In the genomic region with DNA sequence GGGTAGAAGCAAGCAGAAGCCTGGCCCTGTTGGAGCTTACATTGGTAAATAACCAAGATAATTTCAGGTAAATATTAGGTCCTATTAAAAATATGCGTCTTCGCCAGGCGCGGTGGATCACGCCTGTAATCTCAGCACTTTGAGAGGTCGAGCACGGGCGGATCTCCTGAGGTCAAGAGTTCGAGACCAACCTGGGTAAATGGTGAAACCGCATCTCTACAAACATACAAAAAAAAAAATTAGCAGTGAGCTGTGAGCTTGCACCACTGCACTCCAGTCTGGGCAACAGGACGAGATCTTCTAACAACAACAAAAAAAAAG, we compare ENCODE assay signal across 18 cellular contexts. TPM values are rescaled to one million over a fixed set of nuclear protein-coding genes. Genes with fewer than 3 reads are reported as not detected.
A peak's percentile ranks its signal among the peaks of the same experiment; 100 is the strongest.
DNase-seq lines count a peak whose midpoint lies in the region; ATAC-seq, FAIRE-seq and TF ChIP-seq lines count a peak whose summit lies in the region.
"Had no signal": no experiment of that assay in that cellular context is flagged by ENCODE, and none has a peak within 500 bp of the region (broad histone marks: within the 10 kb centered on the region; RNA-seq: fewer than 3 reads in every experiment).

No MANE protein-coding gene starts in this region.

- H3K9ac ChIP-seq in kidney (ENCODE audit: low read length in 2 of 2), result no peak overlapping the region

- H3K9me3 ChIP-seq in kidney (ENCODE audit: control insufficient read depth in 1 of 2, low read length in 2 of 2), result no peaks in the 10 kb centered on the region
- H3K9me3 ChIP-seq: ascending aorta, mucosa of descending colon, transverse colon had no signal

- H3K36me3 Mint-ChIP-seq in activated T-cell treated with anti-CD3 and anti-CD28 coated beads, Interleukin-2, amount 50 U/mL, for 24 hours (ENCODE audit: low read depth), result no peaks in the 10 kb centered on the region
- H3K36me3 Mint-ChIP-seq: activated CD4-positive, alpha-beta memory T cell treated with anti-CD3 and anti-CD28 coated beads for 36 hours had no signal

- H3K36me3 ChIP-seq in kidney (ENCODE audit: control insufficient read depth in 1 of 2, insufficient read depth in 2 of 2, low read length in 2 of 2), result no peaks in the 10 kb centered on the region
- H3K36me3 ChIP-seq: ascending aorta, transverse colon had no signal

- FAIRE-seq in kidney (lab: Jason Lieb, UNC), result no peak
- FAIRE-seq: A204.1, endothelial cell of umbilical vein had no signal

- H3K4me3 ChIP-seq in astrocyte of the cerebellum (ENCODE audit: low read depth, low read length), result peak overlapping the region; percentile 27
- H3K4me3 ChIP-seq in kidney (ENCODE audit: low read length in 2 of 2), result no peak overlapping the region
- peak overlapping the region; percentile 49 for H3K4me3 ChIP-seq in skeletal muscle cell (ENCODE audit: low read depth, low read length)
- H3K4me3 ChIP-seq: ascending aorta, mucosa of descending colon had no signal

- H3K27me3 Mint-ChIP-seq in activated T-cell treated with anti-CD3 and anti-CD28 coated beads, Interleukin-2, amount 50 U/mL, for 24 hours, result peaks cover 75% of the 10 kb centered on the region

- H3K4me1 Mint-ChIP-seq in activated T-cell treated with anti-CD3 and anti-CD28 coated beads, Interleukin-2, amount 50 U/mL, for 24 hours (ENCODE audit: low read depth), result peaks cover 9% of the 10 kb centered on the region

- no peak for DNase-seq in activated T-cell treated with anti-CD3 and anti-CD28 coated beads, Interleukin-2, amount 50 U/mL, for 24 hours
- no peak for DNase-seq in activated T-cell treated with anti-CD3 and anti-CD28 coated beads, Interleukin-2, amount 50 U/mL, for 48 hours
- DNase-seq in astrocyte of the cerebellum (ENCODE audit: low read depth), result no peak
- DNase-seq in kidney, result peak; percentile 39
- no peak for DNase-seq in skeletal muscle cell (ENCODE audit: low read depth)
- no peak for DNase-seq in OCI-M1 (lab: John Stamatoyannopoulos, UW)
- DNase-seq in NCI-H345 (lab: John Stamatoyannopoulos, UW), result no peak
- DNase-seq: activated CD4-positive, alpha-beta memory T cell treated with anti-CD3 and anti-CD28 coated beads for 36 hours; hippocampal formation; transverse colon had no signal

- in situ Hi-C loops in astrocyte of the cerebellum (cut with HindIII; ENCODE audit: low sequenced_read_pairs), result no loop called here

- no peak for TF ChIP-seq CTCF in astrocyte of the cerebellum (IDR thresholded peaks at IDR 0.05; ENCODE audit: low read depth, low read length, missing control alignments)
- no peak for TF ChIP-seq CTCF in kidney (IDR thresholded peaks at IDR 0.05; ENCODE audit: borderline replicate concordance, extremely low read depth, insufficient read depth)

- intact Hi-C loops in kidney (cut with DNase I), result no loop called here

- H3K27ac ChIP-seq in kidney (ENCODE audit: low read depth in 2 of 2, low read length in 2 of 2), result no peak overlapping the region
- H3K27ac ChIP-seq: ascending aorta, transverse colon had no signal

- H3K27ac Mint-ChIP-seq in activated T-cell treated with anti-CD3 and anti-CD28 coated beads, Interleukin-2, amount 50 U/mL, for 24 hours, result no peak overlapping the region
- H3K27ac Mint-ChIP-seq: activated CD4-positive, alpha-beta memory T cell treated with anti-CD3 and anti-CD28 coated beads for 36 hours; T-helper 1 cell treated with Interleukin-12 subunit alpha and Interleukin-12 subunit beta and Interleukin-4 antibody, amounts not matched to agents 30 μg/mL and 1 μg/mL, for 36 hours had no signal

- ATAC-seq in esophagus mucosa, result no peak
- ATAC-seq: mucosa of descending colon had no signal

- H3K9me3 Mint-ChIP-seq in activated T-cell treated with anti-CD3 and anti-CD28 coated beads, Interleukin-2, amount 50 U/mL, for 24 hours, result no peaks in the 10 kb centered on the region
- H3K9me3 Mint-ChIP-seq: activated CD4-positive, alpha-beta memory T cell treated with anti-CD3 and anti-CD28 coated beads for 36 hours; T-helper 1 cell treated with Interleukin-12 subunit alpha and Interleukin-12 subunit beta and Interleukin-4 antibody, amounts not matched to agents 30 μg/mL and 1 μg/mL, for 36 hours had no signal

- peak overlapping the region; percentile 15 for H3K4me3 Mint-ChIP-seq in activated T-cell treated with anti-CD3 and anti-CD28 coated beads, Interleukin-2, amount 50 U/mL, for 24 hours
- H3K4me3 Mint-ChIP-seq: activated CD4-positive, alpha-beta memory T cell treated with anti-CD3 and anti-CD28 coated beads for 36 hours; T-helper 1 cell treated with Interleukin-12 subunit alpha and Interleukin-12 subunit beta and Interleukin-4 antibody, amounts not matched to agents 30 μg/mL and 1 μg/mL, for 36 hours had no signal

- no peaks in the 10 kb centered on the region for H3K4me1 ChIP-seq in kidney (ENCODE audit: control insufficient read depth in 1 of 2, insufficient read depth in 1 of 2, low read depth in 1 of 2, low read length in 2 of 2)
- H3K4me1 ChIP-seq: ascending aorta had no signal

RNA-seq across cellular contexts. Expression of a gene that starts 0.5 kb away (rescaled TPM):
- total RNA-seq in kidney, result 0.57 TPM
- polyA plus RNA-seq in kidney (ENCODE audit: insufficient read depth, low read depth, low replicate concordance), result 0.52 TPM
- not detected for total RNA-seq in esophagus mucosa
- total RNA-seq: activated CD4-positive, alpha-beta memory T cell treated with anti-CD3 and anti-CD28 coated beads for 36 hours; ascending aorta; endothelial cell of umbilical vein; OCI-LY7 had no signal

RNA-seq across cellular contexts. Expression of a gene that starts 29.0 kb away (rescaled TPM):
- total RNA-seq in kidney (not detected), esophagus mucosa (not detected)
- polyA plus RNA-seq in kidney (ENCODE audit: insufficient read depth, low read depth, low replicate concordance), result not detected
- total RNA-seq: activated CD4-positive, alpha-beta memory T cell treated with anti-CD3 and anti-CD28 coated beads for 36 hours; ascending aorta; endothelial cell of umbilical vein; mucosa of descending colon; skeletal muscle tissue; transverse colon had no signal
- polyA plus RNA-seq: endothelial cell of umbilical vein had no signal

RNA-seq across cellular contexts. Expression of a gene that starts 50.7 kb away (rescaled TPM):
- total RNA-seq in kidney, result 11.8 TPM
- polyA plus RNA-seq in kidney (ENCODE audit: insufficient read depth, low read depth, low replicate concordance), result 1.5 TPM
- total RNA-seq in esophagus mucosa, result 1.6 TPM

Comparison
In these comparisons a context has a peak if more than half of its experiments do, and no peak if none do; other contexts are left out.
1. H3K4me3 ChIP-seq: peak in astrocyte of the cerebellum (single experiment) and skeletal muscle cell (single experiment); none in kidney (0 of 2).